1 cellular context compared by ENCODE assay signal in the genomic region with DNA sequence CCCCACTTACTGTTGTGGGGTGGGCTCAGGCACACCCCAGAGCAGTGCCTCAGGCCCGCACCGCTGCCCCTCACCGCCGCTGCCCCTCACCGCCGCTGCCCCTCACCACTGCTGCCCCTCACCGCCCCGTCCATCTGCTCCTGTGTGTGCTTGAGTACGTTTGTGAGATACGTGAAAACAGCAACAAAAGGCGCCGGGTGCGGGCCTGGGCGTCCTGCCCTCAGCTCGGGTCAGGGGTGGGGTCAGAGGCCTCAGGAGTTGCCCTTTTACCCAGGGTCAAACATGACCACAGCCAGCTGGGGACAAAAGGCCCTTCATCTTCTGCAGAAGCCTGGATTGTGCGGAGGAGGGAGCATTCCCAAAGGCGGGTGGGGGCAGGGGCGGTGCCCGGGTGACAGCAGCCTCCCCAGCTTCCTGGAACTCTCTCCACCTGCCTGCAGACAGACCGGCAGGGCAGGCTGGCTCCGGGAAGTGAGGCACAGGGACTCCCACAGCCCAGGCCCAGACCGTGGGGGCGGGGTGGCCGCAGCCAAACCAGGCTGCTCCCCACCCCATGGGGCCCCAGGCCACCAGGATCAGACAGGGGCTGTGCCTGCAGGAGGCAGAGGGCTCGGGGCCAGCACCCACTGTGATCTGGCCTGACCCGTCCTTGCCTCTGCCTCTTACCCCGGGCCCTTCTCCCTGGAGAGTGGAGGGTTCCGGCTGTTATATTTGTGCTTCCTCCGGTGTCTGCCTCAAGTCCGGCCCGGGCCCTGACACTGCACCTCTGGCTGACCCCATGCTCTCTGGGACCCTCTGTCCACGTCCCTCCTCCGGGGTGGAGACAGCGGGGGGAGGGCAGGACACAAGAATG.
TF ChIP-seq lines count a peak whose summit lies in the region.

No MANE protein-coding gene starts in this region.

TF ChIP-seq in K562, 482 proteins besides CTCF, POLR2A, EP300 and RAD21 (continued from another document and continues in another):
- TF ChIP-seq, protein P1, sequence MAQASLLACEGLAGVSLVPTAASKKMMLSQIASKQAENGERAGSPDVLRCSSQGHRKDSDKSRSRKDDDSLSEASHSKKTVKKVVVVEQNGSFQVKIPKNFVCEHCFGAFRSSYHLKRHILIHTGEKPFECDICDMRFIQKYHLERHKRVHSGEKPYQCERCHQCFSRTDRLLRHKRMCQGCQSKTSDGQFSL (CRISPR knock-in tag; IDR thresholded peaks at IDR 0.05): no peak
- TF ChIP-seq, protein P1 (tag; IDR thresholded peaks at IDR 0.05): no peak
- 0 out of 2 replicates have a peak, but pooled peaks have one; percentile 39 for TF ChIP-seq PHF21A (IDR thresholded peaks at IDR 0.05; ENCODE audit: borderline replicate concordance, low read depth)
- peak; percentile 93 for TF ChIP-seq NR2C1 (IDR thresholded peaks at IDR 0.05)
- peak; percentile 96 for TF ChIP-seq NR2C1 (tag; IDR thresholded peaks at IDR 0.05)
- TF ChIP-seq BMI1 (IDR thresholded peaks at IDR 0.05; ENCODE audit: low read length): no peak
- TF ChIP-seq MAZ (CRISPR knock-in tag; conservative IDR thresholded peaks at IDR 0.05 in 1 of 2, IDR thresholded peaks at IDR 0.05 in 1 of 2): peak; percentile 92 to 95
- TF ChIP-seq SMC3 (conservative IDR thresholded peaks at IDR 0.05; ENCODE audit: insufficient read depth, low read depth, low read length): no peak
- 0 out of 2 replicates have a peak, but pooled peaks have one; percentile 14 for TF ChIP-seq ZNF143 (CRISPR knock-in tag; IDR thresholded peaks at IDR 0.05)
- no peak for TF ChIP-seq HOXB6 (CRISPR knock-in tag; IDR thresholded peaks at IDR 0.05; ENCODE audit: borderline replicate concordance)
- TF ChIP-seq SOX6 (IDR thresholded peaks at IDR 0.05): peak; percentile 85
- TF ChIP-seq, protein P2, sequence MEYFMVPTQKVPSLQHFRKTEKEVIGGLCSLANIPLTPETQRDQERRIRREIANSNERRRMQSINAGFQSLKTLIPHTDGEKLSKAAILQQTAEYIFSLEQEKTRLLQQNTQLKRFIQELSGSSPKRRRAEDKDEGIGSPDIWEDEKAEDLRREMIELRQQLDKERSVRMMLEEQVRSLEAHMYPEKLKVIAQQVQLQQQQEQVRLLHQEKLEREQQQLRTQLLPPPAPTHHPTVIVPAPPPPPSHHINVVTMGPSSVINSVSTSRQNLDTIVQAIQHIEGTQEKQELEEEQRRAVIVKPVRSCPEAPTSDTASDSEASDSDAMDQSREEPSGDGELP (CRISPR knock-in tag; IDR thresholded peaks at IDR 0.05; ENCODE audit: borderline replicate concordance): peak; percentile 96
- TF ChIP-seq ZNF3 (CRISPR knock-in tag; IDR thresholded peaks at IDR 0.05): no peak
- TF ChIP-seq, protein P3, sequence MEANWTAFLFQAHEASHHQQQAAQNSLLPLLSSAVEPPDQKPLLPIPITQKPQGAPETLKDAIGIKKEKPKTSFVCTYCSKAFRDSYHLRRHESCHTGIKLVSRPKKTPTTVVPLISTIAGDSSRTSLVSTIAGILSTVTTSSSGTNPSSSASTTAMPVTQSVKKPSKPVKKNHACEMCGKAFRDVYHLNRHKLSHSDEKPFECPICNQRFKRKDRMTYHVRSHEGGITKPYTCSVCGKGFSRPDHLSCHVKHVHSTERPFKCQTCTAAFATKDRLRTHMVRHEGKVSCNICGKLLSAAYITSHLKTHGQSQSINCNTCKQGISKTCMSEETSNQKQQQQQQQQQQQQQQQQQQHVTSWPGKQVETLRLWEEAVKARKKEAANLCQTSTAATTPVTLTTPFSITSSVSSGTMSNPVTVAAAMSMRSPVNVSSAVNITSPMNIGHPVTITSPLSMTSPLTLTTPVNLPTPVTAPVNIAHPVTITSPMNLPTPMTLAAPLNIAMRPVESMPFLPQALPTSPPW (CRISPR knock-in tag; IDR thresholded peaks at IDR 0.05): peak; percentile 92
- no peak for TF ChIP-seq HNRNPUL1 (IDR thresholded peaks at IDR 0.05; ENCODE audit: low read length)
- TF ChIP-seq HMGN3 (IDR thresholded peaks at IDR 0.05; ENCODE audit: borderline replicate concordance, extremely low read depth, insufficient read length, low read depth, low read length): peak; percentile 90
- TF ChIP-seq KLF13 (tag; IDR thresholded peaks at IDR 0.05; ENCODE audit: borderline replicate concordance, low read depth): peak; percentile 54; the same call in 1 of the 2 replicates
- peak; percentile 63; the same call in 1 of the 2 replicates for TF ChIP-seq MYC (IDR thresholded peaks at IDR 0.05; ENCODE audit: low read depth, low read length)
- TF ChIP-seq MYC (CRISPR knock-in tag; IDR thresholded peaks at IDR 0.05; ENCODE audit: borderline replicate concordance, low read depth): no peak
- TF ChIP-seq HNRNPH1 (optimal IDR thresholded peaks at IDR 0.05; ENCODE audit: low read depth, low read length): no peak
- TF ChIP-seq RHOXF2B (CRISPR knock-in tag; conservative IDR thresholded peaks at IDR 0.05): no peak
- no peak for TF ChIP-seq ZNF146 (CRISPR knock-in tag; IDR thresholded peaks at IDR 0.05; ENCODE audit: unreplicated experiment)
- TF ChIP-seq, protein P4, sequence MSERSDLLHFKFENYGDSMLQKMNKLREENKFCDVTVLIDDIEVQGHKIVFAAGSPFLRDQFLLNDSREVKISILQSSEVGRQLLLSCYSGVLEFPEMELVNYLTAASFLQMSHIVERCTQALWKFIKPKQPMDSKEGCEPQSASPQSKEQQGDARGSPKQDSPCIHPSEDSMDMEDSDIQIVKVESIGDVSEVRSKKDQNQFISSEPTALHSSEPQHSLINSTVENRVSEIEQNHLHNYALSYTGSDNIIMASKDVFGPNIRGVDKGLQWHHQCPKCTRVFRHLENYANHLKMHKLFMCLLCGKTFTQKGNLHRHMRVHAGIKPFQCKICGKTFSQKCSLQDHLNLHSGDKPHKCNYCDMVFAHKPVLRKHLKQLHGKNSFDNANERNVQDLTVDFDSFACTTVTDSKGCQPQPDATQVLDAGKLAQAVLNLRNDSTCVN (CRISPR knock-in tag; IDR thresholded peaks at IDR 0.05): no peak; the same call in 1 of the 2 replicates
- TF ChIP-seq, protein P5, sequence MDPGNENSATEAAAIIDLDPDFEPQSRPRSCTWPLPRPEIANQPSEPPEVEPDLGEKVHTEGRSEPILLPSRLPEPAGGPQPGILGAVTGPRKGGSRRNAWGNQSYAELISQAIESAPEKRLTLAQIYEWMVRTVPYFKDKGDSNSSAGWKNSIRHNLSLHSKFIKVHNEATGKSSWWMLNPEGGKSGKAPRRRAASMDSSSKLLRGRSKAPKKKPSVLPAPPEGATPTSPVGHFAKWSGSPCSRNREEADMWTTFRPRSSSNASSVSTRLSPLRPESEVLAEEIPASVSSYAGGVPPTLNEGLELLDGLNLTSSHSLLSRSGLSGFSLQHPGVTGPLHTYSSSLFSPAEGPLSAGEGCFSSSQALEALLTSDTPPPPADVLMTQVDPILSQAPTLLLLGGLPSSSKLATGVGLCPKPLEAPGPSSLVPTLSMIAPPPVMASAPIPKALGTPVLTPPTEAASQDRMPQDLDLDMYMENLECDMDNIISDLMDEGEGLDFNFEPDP (CRISPR knock-in tag; IDR thresholded peaks at IDR 0.05): 0 out of 2 replicates have a peak, but pooled peaks have one; percentile 54
- TF ChIP-seq HNRNPK (IDR thresholded peaks at IDR 0.05; ENCODE audit: low read depth, low read length, poor library complexity, severe bottlenecking): no peak
- TF ChIP-seq ARID1B (IDR thresholded peaks at IDR 0.05): peak; percentile 59; the same call in 1 of the 2 replicates
- TF ChIP-seq ZNF696 (CRISPR knock-in tag; conservative IDR thresholded peaks at IDR 0.05): no peak
- TF ChIP-seq, protein P6, sequence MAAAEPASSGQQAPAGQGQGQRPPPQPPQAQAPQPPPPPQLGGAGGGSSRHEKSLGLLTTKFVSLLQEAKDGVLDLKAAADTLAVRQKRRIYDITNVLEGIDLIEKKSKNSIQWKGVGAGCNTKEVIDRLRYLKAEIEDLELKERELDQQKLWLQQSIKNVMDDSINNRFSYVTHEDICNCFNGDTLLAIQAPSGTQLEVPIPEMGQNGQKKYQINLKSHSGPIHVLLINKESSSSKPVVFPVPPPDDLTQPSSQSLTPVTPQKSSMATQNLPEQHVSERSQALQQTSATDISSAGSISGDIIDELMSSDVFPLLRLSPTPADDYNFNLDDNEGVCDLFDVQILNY (CRISPR knock-in tag; IDR thresholded peaks at IDR 0.05): no peak
- TF ChIP-seq, protein P7, sequence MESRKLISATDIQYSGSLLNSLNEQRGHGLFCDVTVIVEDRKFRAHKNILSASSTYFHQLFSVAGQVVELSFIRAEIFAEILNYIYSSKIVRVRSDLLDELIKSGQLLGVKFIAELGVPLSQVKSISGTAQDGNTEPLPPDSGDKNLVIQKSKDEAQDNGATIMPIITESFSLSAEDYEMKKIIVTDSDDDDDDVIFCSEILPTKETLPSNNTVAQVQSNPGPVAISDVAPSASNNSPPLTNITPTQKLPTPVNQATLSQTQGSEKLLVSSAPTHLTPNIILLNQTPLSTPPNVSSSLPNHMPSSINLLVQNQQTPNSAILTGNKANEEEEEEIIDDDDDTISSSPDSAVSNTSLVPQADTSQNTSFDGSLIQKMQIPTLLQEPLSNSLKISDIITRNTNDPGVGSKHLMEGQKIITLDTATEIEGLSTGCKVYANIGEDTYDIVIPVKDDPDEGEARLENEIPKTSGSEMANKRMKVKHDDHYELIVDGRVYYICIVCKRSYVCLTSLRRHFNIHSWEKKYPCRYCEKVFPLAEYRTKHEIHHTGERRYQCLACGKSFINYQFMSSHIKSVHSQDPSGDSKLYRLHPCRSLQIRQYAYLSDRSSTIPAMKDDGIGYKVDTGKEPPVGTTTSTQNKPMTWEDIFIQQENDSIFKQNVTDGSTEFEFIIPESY (CRISPR knock-in tag; IDR thresholded peaks at IDR 0.05): peak; percentile 26; the same call in 1 of the 2 replicates
- no peak for TF ChIP-seq IFI16 (CRISPR knock-in tag; IDR thresholded peaks at IDR 0.05)
- peak; percentile 53 for TF ChIP-seq ZNF263 (CRISPR knock-in tag; IDR thresholded peaks at IDR 0.05; ENCODE audit: borderline replicate concordance)
- TF ChIP-seq CC2D1A (IDR thresholded peaks at IDR 0.05): no peak
- peak; percentile 81 for TF ChIP-seq MYNN (IDR thresholded peaks at IDR 0.05)
- no peak for TF ChIP-seq MYNN (CRISPR knock-in tag; IDR thresholded peaks at IDR 0.05)
- peak; percentile 53; the same call in 1 of the 2 replicates for TF ChIP-seq PHF8 (IDR thresholded peaks at IDR 0.05; ENCODE audit: borderline replicate concordance, low read length)
- TF ChIP-seq, protein P8, sequence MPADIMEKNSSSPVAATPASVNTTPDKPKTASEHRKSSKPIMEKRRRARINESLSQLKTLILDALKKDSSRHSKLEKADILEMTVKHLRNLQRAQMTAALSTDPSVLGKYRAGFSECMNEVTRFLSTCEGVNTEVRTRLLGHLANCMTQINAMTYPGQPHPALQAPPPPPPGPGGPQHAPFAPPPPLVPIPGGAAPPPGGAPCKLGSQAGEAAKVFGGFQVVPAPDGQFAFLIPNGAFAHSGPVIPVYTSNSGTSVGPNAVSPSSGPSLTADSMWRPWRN (IDR thresholded peaks at IDR 0.05; ENCODE audit: low read depth): 0 out of 2 replicates have a peak, but pooled peaks have one; percentile 41
- no peak for TF ChIP-seq EZH2 (IDR thresholded peaks at IDR 0.05; ENCODE audit: borderline replicate concordance, low read depth, low read length)
- TF ChIP-seq NCOA1 (IDR thresholded peaks at IDR 0.05; ENCODE audit: low read depth): 0 out of 2 replicates have a peak, but pooled peaks have one; percentile 45
- TF ChIP-seq, protein P9, sequence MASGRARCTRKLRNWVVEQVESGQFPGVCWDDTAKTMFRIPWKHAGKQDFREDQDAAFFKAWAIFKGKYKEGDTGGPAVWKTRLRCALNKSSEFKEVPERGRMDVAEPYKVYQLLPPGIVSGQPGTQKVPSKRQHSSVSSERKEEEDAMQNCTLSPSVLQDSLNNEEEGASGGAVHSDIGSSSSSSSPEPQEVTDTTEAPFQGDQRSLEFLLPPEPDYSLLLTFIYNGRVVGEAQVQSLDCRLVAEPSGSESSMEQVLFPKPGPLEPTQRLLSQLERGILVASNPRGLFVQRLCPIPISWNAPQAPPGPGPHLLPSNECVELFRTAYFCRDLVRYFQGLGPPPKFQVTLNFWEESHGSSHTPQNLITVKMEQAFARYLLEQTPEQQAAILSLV (tag; IDR thresholded peaks at IDR 0.05): no peak
- TF ChIP-seq CBFA2T2 (conservative IDR thresholded peaks at IDR 0.05): peak; percentile 52; the same call in 1 of the 2 replicates
- peak; percentile 33; the same call in 1 of the 2 replicates for TF ChIP-seq ELF4 (CRISPR knock-in tag; IDR thresholded peaks at IDR 0.05)
- TF ChIP-seq ZNF12 (CRISPR knock-in tag; IDR thresholded peaks at IDR 0.05): 0 out of 2 replicates have a peak, but pooled peaks have one; percentile 40
- TF ChIP-seq TAF15 (IDR thresholded peaks at IDR 0.05; ENCODE audit: low read depth, low read length): peak; percentile 16; the same call in 1 of the 2 replicates
- TF ChIP-seq ZNF282 (CRISPR knock-in tag; IDR thresholded peaks at IDR 0.05): 0 out of 2 replicates have a peak, but pooled peaks have one; percentile 16
- no peak for TF ChIP-seq ZNF324 (CRISPR knock-in tag; IDR thresholded peaks at IDR 0.05)
- TF ChIP-seq DPF2 (IDR thresholded peaks at IDR 0.05): peak; percentile 32; the same call in 1 of the 2 replicates
- no peak for TF ChIP-seq ZNF121 (CRISPR knock-in tag; conservative IDR thresholded peaks at IDR 0.05)
- no peak for TF ChIP-seq NCOA4 (IDR thresholded peaks at IDR 0.05; ENCODE audit: partially characterized antibody)
- no peak for TF ChIP-seq POLR2AphosphoS5 (IDR thresholded peaks at IDR 0.05; ENCODE audit: control insufficient read depth, insufficient read depth, low read depth, low read length)
- no peak for TF ChIP-seq EP400 (IDR thresholded peaks at IDR 0.05)
- TF ChIP-seq ZNF197 (CRISPR knock-in tag; IDR thresholded peaks at IDR 0.05; ENCODE audit: low read depth): no peak
- TF ChIP-seq TBL1XR1 (IDR thresholded peaks at IDR 0.05; ENCODE audit: low read length in 2 of 2): peak in 1 of 2 experiments; percentile 71; a peak in 2 of 4 replicates
- TF ChIP-seq RBBP5 (IDR thresholded peaks at IDR 0.05; ENCODE audit: borderline replicate concordance, insufficient read depth, low read length, poor library complexity, severe bottlenecking): peak; percentile 54
- peak; percentile 97 for TF ChIP-seq CTBP1 (IDR thresholded peaks at IDR 0.05; ENCODE audit: borderline replicate concordance)
- TF ChIP-seq HNRNPLL (IDR thresholded peaks at IDR 0.05; ENCODE audit: low read depth, low read length, poor library complexity, severe bottlenecking): peak; percentile 56
- TF ChIP-seq SP2 (IDR thresholded peaks at IDR 0.05; ENCODE audit: extremely low read depth, low read depth, low read length, poor library complexity, severe bottlenecking): no peak
- TF ChIP-seq, protein P10, sequence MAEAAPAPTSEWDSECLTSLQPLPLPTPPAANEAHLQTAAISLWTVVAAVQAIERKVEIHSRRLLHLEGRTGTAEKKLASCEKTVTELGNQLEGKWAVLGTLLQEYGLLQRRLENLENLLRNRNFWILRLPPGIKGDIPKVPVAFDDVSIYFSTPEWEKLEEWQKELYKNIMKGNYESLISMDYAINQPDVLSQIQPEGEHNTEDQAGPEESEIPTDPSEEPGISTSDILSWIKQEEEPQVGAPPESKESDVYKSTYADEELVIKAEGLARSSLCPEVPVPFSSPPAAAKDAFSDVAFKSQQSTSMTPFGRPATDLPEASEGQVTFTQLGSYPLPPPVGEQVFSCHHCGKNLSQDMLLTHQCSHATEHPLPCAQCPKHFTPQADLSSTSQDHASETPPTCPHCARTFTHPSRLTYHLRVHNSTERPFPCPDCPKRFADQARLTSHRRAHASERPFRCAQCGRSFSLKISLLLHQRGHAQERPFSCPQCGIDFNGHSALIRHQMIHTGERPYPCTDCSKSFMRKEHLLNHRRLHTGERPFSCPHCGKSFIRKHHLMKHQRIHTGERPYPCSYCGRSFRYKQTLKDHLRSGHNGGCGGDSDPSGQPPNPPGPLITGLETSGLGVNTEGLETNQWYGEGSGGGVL (CRISPR knock-in tag; IDR thresholded peaks at IDR 0.05): no peak
